Comparison of ENCODE assay signal across 18 cellular contexts in the genomic region with DNA sequence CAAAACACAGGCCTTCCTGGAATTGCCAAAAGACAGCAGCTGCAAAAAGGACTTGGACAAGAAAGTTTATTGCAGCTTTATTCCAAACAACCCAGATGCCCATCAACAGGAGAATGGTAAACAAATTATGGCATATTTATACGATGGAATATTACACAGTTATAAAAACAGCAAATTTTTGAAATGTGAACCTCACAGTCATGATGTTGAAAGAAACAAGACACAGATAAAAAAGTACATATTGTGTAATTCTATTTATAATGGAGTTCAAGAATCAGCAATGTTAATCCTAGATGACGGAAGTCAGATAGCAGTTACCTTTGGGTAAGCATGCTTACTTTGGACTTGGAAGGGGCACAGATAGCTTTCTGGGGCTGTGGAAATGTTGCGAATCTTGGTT.
"Had no signal": no experiment of that assay in that cellular context is flagged by ENCODE, and none has a peak within 500 bp of the region (broad histone marks: within the 10 kb centered on the region; RNA-seq: fewer than 3 reads in every experiment).

No MANE protein-coding gene starts in this region.

- H3K36me3 ChIP-seq: heart left ventricle, upper lobe of right lung had no signal

- H3K27me3 ChIP-seq: heart left ventricle, upper lobe of right lung had no signal

- ATAC-seq: activated T-cell treated with anti-CD3 and anti-CD28 coated beads, Interleukin-2, amount 50 U/mL, for 72 hours; heart left ventricle; left ventricle myocardium superior; sciatic nerve; upper lobe of right lung had no signal

- H3K9me3 Mint-ChIP-seq: activated naive CD4-positive, alpha-beta T cell treated with anti-CD3 and anti-CD28 coated beads for 36 hours; activated naive CD8-positive, alpha-beta T cell treated with anti-CD3 and anti-CD28 coated beads, Interleukin-2, amount 10 ng/mL, durations not matched to agents 7 days and 5 days; activated T-cell treated with anti-CD3 and anti-CD28 coated beads, Interleukin-2, amount 50 U/mL, for 72 hours; neural crest cell had no signal

- H3K27me3 Mint-ChIP-seq: activated naive CD8-positive, alpha-beta T cell treated with anti-CD3 and anti-CD28 coated beads, Interleukin-2, amount 10 ng/mL, durations not matched to agents 7 days and 5 days had no signal

- H3K36me3 Mint-ChIP-seq: activated naive CD8-positive, alpha-beta T cell treated with anti-CD3 and anti-CD28 coated beads, Interleukin-2, amount 10 ng/mL, durations not matched to agents 7 days and 5 days had no signal

- H3K9me3 ChIP-seq: heart left ventricle, upper lobe of right lung had no signal

- H3K27ac Mint-ChIP-seq: activated naive CD4-positive, alpha-beta T cell treated with anti-CD3 and anti-CD28 coated beads for 36 hours; activated naive CD8-positive, alpha-beta T cell treated with anti-CD3 and anti-CD28 coated beads, Interleukin-2, amount 10 ng/mL, durations not matched to agents 7 days and 5 days; activated T-cell treated with anti-CD3 and anti-CD28 coated beads, Interleukin-2, amount 50 U/mL, for 72 hours had no signal

- H3K4me3 Mint-ChIP-seq: activated naive CD4-positive, alpha-beta T cell treated with anti-CD3 and anti-CD28 coated beads for 36 hours; activated naive CD8-positive, alpha-beta T cell treated with anti-CD3 and anti-CD28 coated beads, Interleukin-2, amount 10 ng/mL, durations not matched to agents 7 days and 5 days; activated T-cell treated with anti-CD3 and anti-CD28 coated beads, Interleukin-2, amount 50 U/mL, for 72 hours; neural crest cell had no signal

- H3K4me3 ChIP-seq: heart left ventricle, smooth muscle cell, upper lobe of right lung had no signal

- DNase-seq: activated CD4-positive, alpha-beta T cell treated with anti-CD3 and anti-CD28 coated beads, Interleukin-2, amount 50 U/mL, for 4 hours; activated effector memory CD4-positive, alpha-beta T cell treated with Interleukin-2 at 50 U/mL for 16 hours; activated naive CD4-positive, alpha-beta T cell treated with anti-CD3 and anti-CD28 coated beads for 36 hours; activated naive CD8-positive, alpha-beta T cell treated with anti-CD3 and anti-CD28 coated beads, Interleukin-2, amount 10 ng/mL, durations not matched to agents 7 days and 5 days; activated T-cell treated with anti-CD3 and anti-CD28 coated beads, Interleukin-2, amount 50 U/mL, for 72 hours; amygdala; cortex of kidney; heart left ventricle; left ventricle myocardium superior; mammary epithelial cell; posterior cingulate gyrus; stimulated activated CD4-positive, alpha-beta T cell treated with anti-CD3 and anti-CD28 coated beads, Interleukin-15, amount 100 ng/mL, for 24 hours; stimulated activated naive CD4-positive, alpha-beta T cell; T-helper 1 cell; upper lobe of right lung had no signal

- H3K27ac ChIP-seq: upper lobe of right lung had no signal
